ENCODE assay signal across 8 cellular contexts in genomic region chr6:1604991-1605821, GRCh38. TPM values are rescaled to one million over a fixed set of nuclear protein-coding genes. Genes with fewer than 3 reads are reported as not detected.
A peak's percentile ranks its signal among the peaks of the same experiment; 100 is the strongest.
DNase-seq lines count a peak whose midpoint lies in the region; FAIRE-seq and TF ChIP-seq lines count a peak whose summit lies in the region.

No MANE protein-coding gene starts in this region.

- no peak for TF ChIP-seq CTCF in coronary artery (IDR thresholded peaks at IDR 0.05)
- TF ChIP-seq CTCF in type B pancreatic cell (conservative IDR thresholded peaks at IDR 0.05), result no peak

- H3K9me3 Mint-ChIP-seq in activated naive CD8-positive, alpha-beta T cell (ENCODE audit: low read depth), result no peaks in the 10 kb centered on the region
- no peaks in the 10 kb centered on the region for H3K9me3 Mint-ChIP-seq in activated naive CD8-positive, alpha-beta T cell treated with anti-CD3 and anti-CD28 coated beads for 36 hours
- H3K9me3 Mint-ChIP-seq in type B pancreatic cell, result no peaks in the 10 kb centered on the region

- H3K9me3 ChIP-seq in mesodermal cell (ENCODE audit: control insufficient read depth, low read length), result no peaks in the 10 kb centered on the region
- no peaks in the 10 kb centered on the region for H3K9me3 ChIP-seq in small intestine (ENCODE audit: control insufficient read depth, low read depth)

- 2 to 3% methylated on average over 48 to 58 of the region's 65 CpGs for WGBS in mesodermal cell (ENCODE audit: insufficient coverage in 2 of 2), 2 experiments
- WGBS in small intestine, 3 donors, result 2 to 8% (median 7%) methylated on average over 47 to 65 of the region's 65 CpGs

- H3K27ac Mint-ChIP-seq in activated naive CD8-positive, alpha-beta T cell, result no peak overlapping the region
- no peak overlapping the region for H3K27ac Mint-ChIP-seq in activated naive CD8-positive, alpha-beta T cell treated with anti-CD3 and anti-CD28 coated beads for 36 hours
- peak overlapping the region; percentile 22 for H3K27ac Mint-ChIP-seq in type B pancreatic cell

- H3K4me3 ChIP-seq in coronary artery, result peak overlapping the region; percentile 71
- H3K4me3 ChIP-seq in mesodermal cell (ENCODE audit: extremely low read depth, insufficient read depth, low read length, poor library complexity, severe bottlenecking), result peak overlapping the region; percentile 26
- H3K4me3 ChIP-seq in small intestine (ENCODE audit: low read depth in 1 of 2, low read length in 2 of 2), result peak overlapping the region in 1 of 2 donors; percentile 58

- peaks cover 33% of the 10 kb centered on the region for H3K4me1 Mint-ChIP-seq in activated naive CD8-positive, alpha-beta T cell (ENCODE audit: low read depth)
- H3K4me1 Mint-ChIP-seq in activated naive CD8-positive, alpha-beta T cell treated with anti-CD3 and anti-CD28 coated beads for 36 hours, result peaks cover 33% of the 10 kb centered on the region
- H3K4me1 Mint-ChIP-seq in type B pancreatic cell (ENCODE audit: unreplicated experiment), result peaks cover 34% of the 10 kb centered on the region

- H3K27me3 Mint-ChIP-seq in activated naive CD8-positive, alpha-beta T cell, result peaks cover 44% of the 10 kb centered on the region
- H3K27me3 Mint-ChIP-seq in activated naive CD8-positive, alpha-beta T cell treated with anti-CD3 and anti-CD28 coated beads for 36 hours, result peaks cover 80% of the 10 kb centered on the region
- H3K27me3 Mint-ChIP-seq in type B pancreatic cell, result peaks cover 70% of the 10 kb centered on the region

- FAIRE-seq in H54 (lab: Jason Lieb, UNC) (no peak), small intestine (lab: Jason Lieb, UNC) (no peak)

- H3K36me3 ChIP-seq in mesodermal cell (ENCODE audit: control insufficient read depth, insufficient read depth, low read length), result no peaks in the 10 kb centered on the region
- H3K36me3 ChIP-seq in small intestine (ENCODE audit: control insufficient read depth in 2 of 2, insufficient read depth in 2 of 2, low read length in 2 of 2), result no peaks in the 10 kb centered on the region

- peak overlapping the region; percentile 81 for H3K4me3 Mint-ChIP-seq in activated naive CD8-positive, alpha-beta T cell
- H3K4me3 Mint-ChIP-seq in activated naive CD8-positive, alpha-beta T cell treated with anti-CD3 and anti-CD28 coated beads for 36 hours, result no peak overlapping the region
- H3K4me3 Mint-ChIP-seq in type B pancreatic cell, result peak overlapping the region; percentile 88

- DNase-seq in activated naive CD8-positive, alpha-beta T cell treated with anti-CD3 and anti-CD28 coated beads for 36 hours, result no peak
- DNase-seq in coronary artery (ENCODE audit: low spot score) (peak; percentile 75), type B pancreatic cell (ENCODE audit: extremely low spot score, unreplicated experiment) (no peak), H54 (ENCODE audit: insufficient read length, low spot score) (no peak), small intestine (no peak), ACHN (no peak)

- in situ Hi-C loops in ACHN (cut with HindIII; ENCODE audit: low pct_ligation_motif_present, low pct_unique_long_range_greater_than_20kb, low sequenced_read_pairs), result no loop called here

- no peak for TF ChIP-seq POLR2A in H54 (IDR thresholded peaks at IDR 0.05; ENCODE audit: low read depth, low read length)

- H3K27ac ChIP-seq in coronary artery (peak overlapping the region; percentile 86 to 87), mesodermal cell (ENCODE audit: low read depth, low read length, severe bottlenecking) (no peak overlapping the region), small intestine (ENCODE audit: low read depth in 1 of 2, low read length in 1 of 2) (no peak overlapping the region)

- peaks cover 17 to 57% of the 10 kb centered on the region in 2 donors for H3K27me3 ChIP-seq in small intestine (ENCODE audit: control insufficient read depth in 2 of 2, insufficient read depth in 2 of 2, low read length in 2 of 2)

- no peaks in the 10 kb centered on the region for H3K36me3 Mint-ChIP-seq in activated naive CD8-positive, alpha-beta T cell
- H3K36me3 Mint-ChIP-seq in activated naive CD8-positive, alpha-beta T cell treated with anti-CD3 and anti-CD28 coated beads for 36 hours, result no peaks in the 10 kb centered on the region
- H3K36me3 Mint-ChIP-seq in type B pancreatic cell, result no peaks in the 10 kb centered on the region

- peaks cover 23% of the 10 kb centered on the region for H3K4me1 ChIP-seq in mesodermal cell (ENCODE audit: control insufficient read depth, insufficient read depth, low read length, poor library complexity, severe bottlenecking)
- peaks cover 0 to 4% of the 10 kb centered on the region in 2 donors for H3K4me1 ChIP-seq in small intestine (ENCODE audit: control insufficient read depth in 2 of 2, insufficient read depth in 1 of 2, low read depth in 1 of 2, low read length in 1 of 2)

RNA-seq across cellular contexts. Expression of gene FOXC1, which starts 4.5 kb away (rescaled TPM):
- not detected for total RNA-seq in activated naive CD8-positive, alpha-beta T cell treated with anti-CD3 and anti-CD28 coated beads for 36 hours
- polyA plus RNA-seq in mesodermal cell (2013, experiment 1 of 2), result 8.1 TPM
- polyA plus RNA-seq in mesodermal cell (2013, experiment 2 of 2), result 6.1 TPM
- 20.8 and 53.5 TPM in 2 replicates for total RNA-seq in type B pancreatic cell (ENCODE audit: low replicate concordance)
- 1 to 10 TPM in 1 of 3 donors, under 1 TPM in 1, not detected in 1; 0.27 to 3.1 TPM for polyA plus RNA-seq in small intestine

Comparison
In these comparisons a context has a peak if more than half of its experiments do, and no peak if none do; other contexts are left out.
1. H3K27ac ChIP-seq: peak in coronary artery (2 of 2); none in mesodermal cell (single experiment) and small intestine (0 of 2).
2. RNA of gene FOXC1, which starts 4.5 kb away (total RNA-seq): 20.8 to 53.5 TPM in type B pancreatic cell; not detected in activated naive CD8-positive, alpha-beta T cell treated with anti-CD3 and anti-CD28 coated beads for 36 hours; every median in the first group is over 10 times any median in the second.